ENCODE assay signal across 8 cellular contexts in the genomic region with DNA sequence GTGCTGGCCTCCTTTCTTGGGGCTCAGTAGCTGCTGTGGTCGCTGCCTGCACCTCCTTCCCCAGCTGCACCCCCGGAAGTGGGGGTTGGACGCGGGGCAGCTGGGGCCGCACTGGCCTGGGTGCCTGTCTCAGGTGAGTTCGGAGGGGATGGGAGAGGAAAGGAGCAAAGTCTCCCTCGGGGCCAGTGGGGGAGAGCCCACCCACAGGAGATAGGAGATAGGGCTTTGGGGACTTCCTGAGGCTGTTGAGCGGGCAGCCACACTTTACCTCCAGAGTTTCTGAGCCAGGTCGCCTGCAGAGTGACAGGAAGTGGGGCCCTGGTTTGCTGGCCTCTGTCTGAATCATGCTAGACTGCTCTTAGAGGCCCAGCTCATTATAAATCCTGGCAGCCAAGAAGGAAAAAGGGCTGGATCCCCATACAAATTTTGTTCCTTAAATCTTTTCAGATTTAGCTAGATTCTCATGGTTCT. TPM values are rescaled to one million over a fixed set of nuclear protein-coding genes. Genes with fewer than 3 reads are reported as not detected.
A peak's percentile ranks its signal among the peaks of the same experiment; 100 is the strongest.
DNase-seq lines count a peak whose midpoint lies in the region; ATAC-seq and TF ChIP-seq lines count a peak whose summit lies in the region.

No MANE protein-coding gene starts in this region.

- POLR2A ChIA-PET in PC-9 (lab: Charles Lee; ENCODE audit: unreplicated experiment): interaction anchor here (0.6 kb wide), 1 partner anchor 87 kb away, joined by 3 read pairs; no protein-coding TSS in a partner anchor

- intact Hi-C loops in PC-9 (cut with micrococcal nuclease; ENCODE audit: unreplicated experiment): no loop called here

- peaks cover 33% of the 10 kb centered on the region for H3K4me1 ChIP-seq in PC-9 (replicated peaks; ENCODE audit: insufficient read depth)

- H3K4me2 ChIP-seq in PC-9: no peak overlapping the region

- H3K9me3 Mint-ChIP-seq in osteocyte (ENCODE audit: unreplicated experiment): no peaks in the 10 kb centered on the region
- H3K9me3 Mint-ChIP-seq in type B pancreatic cell: no peaks in the 10 kb centered on the region

- H2AFZ ChIP-seq in PC-9: no peak overlapping the region

- H3K4me1 Mint-ChIP-seq in osteocyte (ENCODE audit: unreplicated experiment) (peaks cover 47% of the 10 kb centered on the region), type B pancreatic cell (ENCODE audit: unreplicated experiment) (peaks cover 37% of the 10 kb centered on the region)

- CTCF ChIA-PET in PC-9 (lab: Charles Lee): interaction anchor here (0.6 kb wide), 1 partner anchor 123 kb away, joined by 3 read pairs; no protein-coding TSS in a partner anchor

- no peak overlapping the region for H3K27ac ChIP-seq in coronary artery
- no peak overlapping the region for H3K27ac ChIP-seq in PC-9

- BruUV-seq in PC-9 (replicated peaks; lab: Mats Ljungman, UMichigan): no TSS peak

- H3K9me3 ChIP-seq in PC-9 (ENCODE audit: insufficient read depth, low read depth): no peaks in the 10 kb centered on the region

- DNase-seq in GM12865 (ENCODE audit: low read depth) (peak; percentile 88), osteocyte (ENCODE audit: extremely low spot score, unreplicated experiment) (no peak), coronary artery (ENCODE audit: low spot score) (no peak), PC-9 (no peak), type B pancreatic cell (ENCODE audit: extremely low spot score, unreplicated experiment) (no peak)
- DNase-seq in Jurkat, Clone E6-1 (ENCODE audit: low read depth, low spot score): peak; percentile 69
- peak; percentile 70 to 75 for DNase-seq in activated T-cell treated with anti-CD3 and anti-CD28 coated beads, Interleukin-2, amount 50 U/mL, for 48 hours

- H3K4me3 ChIP-seq in GM12865 (ENCODE audit: low read depth, low read length) (peak overlapping the region; percentile 54), coronary artery (no peak overlapping the region), PC-9 (no peak overlapping the region)
- peak overlapping the region; percentile 48 for H3K4me3 ChIP-seq in Jurkat, Clone E6-1 (ENCODE audit: low read length)

- no peaks in the 10 kb centered on the region for H3K9me2 ChIP-seq in PC-9 (ENCODE audit: insufficient read depth)

- H4K20me1 ChIP-seq in PC-9 (ENCODE audit: insufficient read depth): peaks cover 11% of the 10 kb centered on the region

- TF ChIP-seq CTCF in GM12865 (IDR thresholded peaks at IDR 0.05; ENCODE audit: insufficient read depth, low read depth, low read length, missing control alignments): no peak
- TF ChIP-seq CTCF in osteocyte (IDR thresholded peaks at IDR 0.05): no peak
- TF ChIP-seq CTCF in coronary artery (IDR thresholded peaks at IDR 0.05): no peak
- TF ChIP-seq CTCF in PC-9 (conservative IDR thresholded peaks at IDR 0.05): no peak
- no peak for TF ChIP-seq CTCF in type B pancreatic cell (conservative IDR thresholded peaks at IDR 0.05)

- H3K4me3 Mint-ChIP-seq in osteocyte (ENCODE audit: unreplicated experiment) (no peak overlapping the region), type B pancreatic cell (no peak overlapping the region)

- peaks cover 26% of the 10 kb centered on the region for H3F3A ChIP-seq in PC-9 (ENCODE audit: insufficient read depth, low read depth)

- no peaks in the 10 kb centered on the region for H3K27me3 Mint-ChIP-seq in osteocyte (ENCODE audit: unreplicated experiment)
- H3K27me3 Mint-ChIP-seq in type B pancreatic cell: peaks cover 9% of the 10 kb centered on the region

- peaks cover 92% of the 10 kb centered on the region for H3K79me2 ChIP-seq in PC-9 (ENCODE audit: low read depth)

- no peaks in the 10 kb centered on the region for H3K27me3 ChIP-seq in PC-9 (ENCODE audit: insufficient read depth, low read depth)

- peak overlapping the region; percentile 24 for H3K27ac Mint-ChIP-seq in osteocyte (ENCODE audit: unreplicated experiment)
- H3K27ac Mint-ChIP-seq in type B pancreatic cell: no peak overlapping the region

- peaks cover 7% of the 10 kb centered on the region for H3K36me3 Mint-ChIP-seq in osteocyte (ENCODE audit: unreplicated experiment)
- peaks cover 12% of the 10 kb centered on the region for H3K36me3 Mint-ChIP-seq in type B pancreatic cell

- ATAC-seq in GM21576 (IDR thresholded peaks at IDR 0.05; ENCODE audit: unreplicated experiment): peak; percentile 63

- H3K36me3 ChIP-seq in PC-9 (ENCODE audit: low read depth): peaks cover 35% of the 10 kb centered on the region

RNA-seq across cellular contexts. Expression of a gene that starts 8.1 kb away (rescaled TPM):
- polyA plus RNA-seq in Jurkat, Clone E6-1 (2012; ENCODE audit: insufficient read depth, insufficient read length): 30.6 TPM
- total RNA-seq in osteocyte: 13.8 and 18.6 TPM in 2 replicates
- 37.9 and 44.4 TPM in 2 replicates for total RNA-seq in PC-9 (2021)
- 14.5 and 34.0 TPM in 2 replicates for total RNA-seq in type B pancreatic cell (ENCODE audit: low replicate concordance)

Comparison
In these comparisons a context has a peak if more than half of its experiments do, and no peak if none do; other contexts are left out.
1. DNase-seq: peak in GM12865 (single experiment), Jurkat, Clone E6-1 (single experiment) and activated T-cell treated with anti-CD3 and anti-CD28 coated beads, Interleukin-2, amount 50 U/mL, for 48 hours (2 of 2); none in osteocyte (single experiment), coronary artery (single experiment), PC-9 (0 of 2) and type B pancreatic cell (single experiment).
2. H3K4me3 ChIP-seq: peak in GM12865 (single experiment) and Jurkat, Clone E6-1 (single experiment); none in coronary artery (single experiment) and PC-9 (single experiment).